ENCODE assay signal across 10 cellular contexts in the genomic region with DNA sequence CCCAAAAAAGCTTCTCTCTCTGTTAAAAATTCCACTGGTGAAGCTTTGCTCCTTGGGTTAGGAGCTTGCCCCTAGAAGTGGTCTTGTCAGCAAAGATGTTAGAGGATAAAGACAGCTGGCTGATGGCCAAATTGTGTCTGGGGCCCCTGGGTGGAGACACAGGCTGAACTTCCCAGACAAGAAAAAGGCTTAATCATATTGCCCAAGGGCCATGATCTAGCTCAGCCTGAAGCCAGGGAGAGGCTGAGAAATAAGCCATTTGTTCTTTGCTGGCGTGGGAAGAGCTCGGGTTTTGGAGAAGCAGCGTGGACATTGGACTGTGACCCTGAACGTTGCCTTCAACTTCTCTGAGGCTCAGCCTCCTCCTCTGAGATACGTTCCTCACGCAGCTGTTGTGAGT.
A peak's percentile ranks its signal among the peaks of the same experiment; 100 is the strongest.
DNase-seq lines count a peak whose midpoint lies in the region; ATAC-seq, FAIRE-seq and TF ChIP-seq lines count a peak whose summit lies in the region.
"Had no signal": no experiment of that assay in that cellular context is flagged by ENCODE, and none has a peak within 500 bp of the region (broad histone marks: within the 10 kb centered on the region; RNA-seq: fewer than 3 reads in every experiment).

No MANE protein-coding gene starts in this region.

- TF ChIP-seq CTCF in astrocyte (IDR thresholded peaks at IDR 0.05; ENCODE audit: insufficient read depth, low read depth, low read length) = no peak

- no peak overlapping the region for H3K4me3 ChIP-seq in astrocyte (ENCODE audit: insufficient read depth, low read depth, low read length)

- FAIRE-seq in astrocyte (lab: Jason Lieb, UNC) = no peak
- FAIRE-seq: G401.6 had no signal

- ATAC-seq in left cardiac atrium = peak in 1 of 2 donors; percentile 40
- ATAC-seq in HG03469 (IDR thresholded peaks at IDR 0.05; ENCODE audit: unreplicated experiment) = no peak
- ATAC-seq in HG02571 (IDR thresholded peaks at IDR 0.05; ENCODE audit: unreplicated experiment) = no peak
- ATAC-seq in activated CD4-positive, CD25-positive, alpha-beta regulatory T cell treated with anti-CD3 and anti-CD28 coated beads, Interleukin-2, amount 50 U/mL, for 24 hours = no peak

- TF ChIP-seq RAD21 in Ishikawa (IDR thresholded peaks at IDR 0.05; ENCODE audit: low read depth) = no peak

- no peaks in the 10 kb centered on the region for H3K27me3 ChIP-seq in astrocyte (ENCODE audit: insufficient read depth, low read length)

- no peaks in the 10 kb centered on the region for H3K79me2 ChIP-seq in astrocyte (ENCODE audit: insufficient read depth, low read length)

- no peaks in the 10 kb centered on the region for H3K36me3 ChIP-seq in astrocyte (ENCODE audit: insufficient read depth, low read length)

- intact Hi-C loops in left cardiac atrium (cut with DNase I) = no loop called here

- H3K4me3 Mint-ChIP-seq in astrocyte (ENCODE audit: unreplicated experiment) = no peak overlapping the region

- no peak overlapping the region for H3K27ac Mint-ChIP-seq in astrocyte (ENCODE audit: unreplicated experiment)

- peak overlapping the region; percentile 29 for H3K4me2 ChIP-seq in astrocyte (ENCODE audit: low read length)

- no peak for TF ChIP-seq EP300 in Ishikawa (IDR thresholded peaks at IDR 0.05; ENCODE audit: borderline replicate concordance)

- H3K9me3 Mint-ChIP-seq in astrocyte (ENCODE audit: unreplicated experiment) = no peaks in the 10 kb centered on the region

- H3K4me1 Mint-ChIP-seq in astrocyte (ENCODE audit: low read depth, unreplicated experiment) = peaks cover 32% of the 10 kb centered on the region

- H3K27me3 Mint-ChIP-seq in astrocyte (ENCODE audit: low read depth, unreplicated experiment) = peaks cover 23% of the 10 kb centered on the region

- peaks cover 40% of the 10 kb centered on the region for H3K4me1 ChIP-seq in astrocyte (ENCODE audit: insufficient read depth, low read length)

- DNase-seq in astrocyte (ENCODE audit: low read depth) (peak; percentile 46), left cardiac atrium (peak; percentile 70), stromal cell of bone marrow (ENCODE audit: low read depth) (peak; percentile 54)
- no peak for DNase-seq in stimulated activated CD4-positive, alpha-beta T cell treated with anti-CD3 and anti-CD28 coated beads, Interleukin-2, amount 100 ng/mL, for 24 hours
- DNase-seq: activated T-cell treated with anti-CD3 and anti-CD28 coated beads, Interleukin-2, amount 50 U/mL, for 48 hours had no signal

- H3K9ac ChIP-seq in astrocyte (ENCODE audit: low read length) = no peak overlapping the region

- no peaks in the 10 kb centered on the region for H3K9me3 ChIP-seq in astrocyte (ENCODE audit: insufficient read depth, low read depth, low read length)

- no peaks in the 10 kb centered on the region for H4K20me1 ChIP-seq in astrocyte (ENCODE audit: insufficient read depth, low read length)

- peak overlapping the region; percentile 13 for H2AFZ ChIP-seq in astrocyte (ENCODE audit: low read depth, low read length)

- no peaks in the 10 kb centered on the region for H3K36me3 Mint-ChIP-seq in astrocyte (ENCODE audit: low read depth, unreplicated experiment)

- no peak overlapping the region for H3K27ac ChIP-seq in astrocyte (ENCODE audit: low read depth, low read length)

TF ChIP-seq in Ishikawa, 13 proteins besides CTCF, POLR2A, EP300 and RAD21:
- TF ChIP-seq, protein P1, sequence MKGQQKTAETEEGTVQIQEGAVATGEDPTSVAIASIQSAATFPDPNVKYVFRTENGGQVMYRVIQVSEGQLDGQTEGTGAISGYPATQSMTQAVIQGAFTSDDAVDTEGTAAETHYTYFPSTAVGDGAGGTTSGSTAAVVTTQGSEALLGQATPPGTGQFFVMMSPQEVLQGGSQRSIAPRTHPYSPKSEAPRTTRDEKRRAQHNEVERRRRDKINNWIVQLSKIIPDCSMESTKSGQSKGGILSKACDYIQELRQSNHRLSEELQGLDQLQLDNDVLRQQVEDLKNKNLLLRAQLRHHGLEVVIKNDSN (IDR thresholded peaks at IDR 0.05) = no peak
- TF ChIP-seq NFIC (IDR thresholded peaks at IDR 0.05) = peak; percentile 49; the same call in 1 of the 2 replicates

Comparison
In these comparisons a context has a peak if more than half of its experiments do, and no peak if none do; other contexts are left out.
1. DNase-seq: peak in astrocyte (single experiment), left cardiac atrium (single experiment) and stromal cell of bone marrow (single experiment); none in stimulated activated CD4-positive, alpha-beta T cell treated with anti-CD3 and anti-CD28 coated beads, Interleukin-2, amount 100 ng/mL, for 24 hours (0 of 2).